In the genomic region with DNA sequence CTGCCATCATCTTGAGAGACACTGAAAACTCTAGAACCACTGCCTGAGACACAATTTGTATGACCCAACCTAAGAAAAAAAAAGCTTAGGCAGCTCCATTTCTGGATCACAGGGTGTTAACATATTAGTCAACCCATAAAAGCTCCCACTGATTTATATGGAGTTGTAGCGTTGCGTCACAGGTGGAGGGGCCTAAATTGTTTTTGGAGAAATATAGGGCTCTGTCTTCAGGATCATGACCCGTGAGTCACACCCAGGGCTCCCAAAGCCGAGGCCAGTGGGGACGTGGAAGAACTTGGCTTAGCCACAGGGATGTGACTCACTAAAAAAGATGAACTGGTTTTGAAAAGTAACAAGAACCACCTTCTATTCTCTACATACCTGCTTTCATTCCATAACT, we compare ENCODE assay signal across 2 cellular contexts.
TF ChIP-seq lines count a peak whose summit lies in the region.

No MANE protein-coding gene starts in this region.

TF ChIP-seq in IMR-90, 13 proteins besides CTCF, POLR2A, EP300 and RAD21:
- no peak for TF ChIP-seq RCOR1 (IDR thresholded peaks at IDR 0.05; ENCODE audit: insufficient replicate concordance, low read length)
- no peak for TF ChIP-seq BHLHE40 (IDR thresholded peaks at IDR 0.05; ENCODE audit: low read depth, low read length)
- no peak for TF ChIP-seq FOS (IDR thresholded peaks at IDR 0.05; ENCODE audit: low read depth, low read length)
- TF ChIP-seq, protein P1, sequence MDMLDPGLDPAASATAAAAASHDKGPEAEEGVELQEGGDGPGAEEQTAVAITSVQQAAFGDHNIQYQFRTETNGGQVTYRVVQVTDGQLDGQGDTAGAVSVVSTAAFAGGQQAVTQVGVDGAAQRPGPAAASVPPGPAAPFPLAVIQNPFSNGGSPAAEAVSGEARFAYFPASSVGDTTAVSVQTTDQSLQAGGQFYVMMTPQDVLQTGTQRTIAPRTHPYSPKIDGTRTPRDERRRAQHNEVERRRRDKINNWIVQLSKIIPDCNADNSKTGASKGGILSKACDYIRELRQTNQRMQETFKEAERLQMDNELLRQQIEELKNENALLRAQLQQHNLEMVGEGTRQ (IDR thresholded peaks at IDR 0.05; ENCODE audit: low read depth, low read length), result no peak
- TF ChIP-seq MAZ (IDR thresholded peaks at IDR 0.05; ENCODE audit: borderline replicate concordance, low read depth, low read length), result no peak
- TF ChIP-seq SMC3 (IDR thresholded peaks at IDR 0.05; ENCODE audit: low read depth, low read length), result no peak
- TF ChIP-seq MXI1 (IDR thresholded peaks at IDR 0.05; ENCODE audit: borderline replicate concordance, low read depth, low read length), result no peak

TF ChIP-seq in GM12878, 131 proteins besides CTCF, POLR2A, EP300 and RAD21 (continued from another document):
- no peak for TF ChIP-seq BACH1 (IDR thresholded peaks at IDR 0.05; ENCODE audit: borderline replicate concordance)
TF ChIP-seq in GM12878: peak in this region for 0.
